ENCODE assay signal across 1 cellular context in the genomic region with DNA sequence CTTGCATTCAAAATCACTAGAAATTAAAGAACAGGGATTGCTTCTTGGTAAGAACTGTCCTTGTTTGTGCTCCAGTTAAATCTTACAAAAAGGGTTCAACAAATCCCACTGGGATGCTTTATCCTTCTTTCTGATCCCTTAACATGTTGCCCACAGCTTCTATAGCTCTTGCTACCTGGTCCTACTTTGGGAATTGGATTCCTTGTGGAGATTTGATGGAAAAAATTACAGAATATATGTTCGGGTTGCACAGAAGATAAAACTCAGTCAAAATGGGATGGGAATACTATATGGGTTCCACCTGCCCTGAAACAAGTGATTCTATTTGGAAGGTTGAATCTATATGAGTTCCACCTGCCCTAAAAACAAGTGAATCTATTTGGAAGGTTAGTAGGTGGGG.
TF ChIP-seq lines count a peak whose summit lies in the region.

A gene with protein sequence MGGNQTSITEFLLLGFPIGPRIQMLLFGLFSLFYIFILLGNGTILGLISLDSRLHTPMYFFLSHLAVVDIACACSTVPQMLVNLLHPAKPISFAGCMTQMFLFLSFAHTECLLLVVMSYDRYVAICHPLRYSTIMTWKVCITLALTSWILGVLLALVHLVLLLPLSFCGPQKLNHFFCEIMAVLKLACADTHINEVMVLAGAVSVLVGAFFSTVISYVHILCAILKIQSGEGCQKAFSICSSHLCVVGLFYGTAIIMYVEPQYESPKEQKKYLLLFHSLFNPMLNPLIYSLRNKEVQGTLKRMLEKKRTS (plus strand): TSS at position 301 of the 400 bp plus-strand sequence. CDS start 4,409 bp downstream, outside the sequence.

TF ChIP-seq in GM23338, 12 proteins besides CTCF, POLR2A, EP300 and RAD21 (continued from another document):
- TF ChIP-seq, protein P1, sequence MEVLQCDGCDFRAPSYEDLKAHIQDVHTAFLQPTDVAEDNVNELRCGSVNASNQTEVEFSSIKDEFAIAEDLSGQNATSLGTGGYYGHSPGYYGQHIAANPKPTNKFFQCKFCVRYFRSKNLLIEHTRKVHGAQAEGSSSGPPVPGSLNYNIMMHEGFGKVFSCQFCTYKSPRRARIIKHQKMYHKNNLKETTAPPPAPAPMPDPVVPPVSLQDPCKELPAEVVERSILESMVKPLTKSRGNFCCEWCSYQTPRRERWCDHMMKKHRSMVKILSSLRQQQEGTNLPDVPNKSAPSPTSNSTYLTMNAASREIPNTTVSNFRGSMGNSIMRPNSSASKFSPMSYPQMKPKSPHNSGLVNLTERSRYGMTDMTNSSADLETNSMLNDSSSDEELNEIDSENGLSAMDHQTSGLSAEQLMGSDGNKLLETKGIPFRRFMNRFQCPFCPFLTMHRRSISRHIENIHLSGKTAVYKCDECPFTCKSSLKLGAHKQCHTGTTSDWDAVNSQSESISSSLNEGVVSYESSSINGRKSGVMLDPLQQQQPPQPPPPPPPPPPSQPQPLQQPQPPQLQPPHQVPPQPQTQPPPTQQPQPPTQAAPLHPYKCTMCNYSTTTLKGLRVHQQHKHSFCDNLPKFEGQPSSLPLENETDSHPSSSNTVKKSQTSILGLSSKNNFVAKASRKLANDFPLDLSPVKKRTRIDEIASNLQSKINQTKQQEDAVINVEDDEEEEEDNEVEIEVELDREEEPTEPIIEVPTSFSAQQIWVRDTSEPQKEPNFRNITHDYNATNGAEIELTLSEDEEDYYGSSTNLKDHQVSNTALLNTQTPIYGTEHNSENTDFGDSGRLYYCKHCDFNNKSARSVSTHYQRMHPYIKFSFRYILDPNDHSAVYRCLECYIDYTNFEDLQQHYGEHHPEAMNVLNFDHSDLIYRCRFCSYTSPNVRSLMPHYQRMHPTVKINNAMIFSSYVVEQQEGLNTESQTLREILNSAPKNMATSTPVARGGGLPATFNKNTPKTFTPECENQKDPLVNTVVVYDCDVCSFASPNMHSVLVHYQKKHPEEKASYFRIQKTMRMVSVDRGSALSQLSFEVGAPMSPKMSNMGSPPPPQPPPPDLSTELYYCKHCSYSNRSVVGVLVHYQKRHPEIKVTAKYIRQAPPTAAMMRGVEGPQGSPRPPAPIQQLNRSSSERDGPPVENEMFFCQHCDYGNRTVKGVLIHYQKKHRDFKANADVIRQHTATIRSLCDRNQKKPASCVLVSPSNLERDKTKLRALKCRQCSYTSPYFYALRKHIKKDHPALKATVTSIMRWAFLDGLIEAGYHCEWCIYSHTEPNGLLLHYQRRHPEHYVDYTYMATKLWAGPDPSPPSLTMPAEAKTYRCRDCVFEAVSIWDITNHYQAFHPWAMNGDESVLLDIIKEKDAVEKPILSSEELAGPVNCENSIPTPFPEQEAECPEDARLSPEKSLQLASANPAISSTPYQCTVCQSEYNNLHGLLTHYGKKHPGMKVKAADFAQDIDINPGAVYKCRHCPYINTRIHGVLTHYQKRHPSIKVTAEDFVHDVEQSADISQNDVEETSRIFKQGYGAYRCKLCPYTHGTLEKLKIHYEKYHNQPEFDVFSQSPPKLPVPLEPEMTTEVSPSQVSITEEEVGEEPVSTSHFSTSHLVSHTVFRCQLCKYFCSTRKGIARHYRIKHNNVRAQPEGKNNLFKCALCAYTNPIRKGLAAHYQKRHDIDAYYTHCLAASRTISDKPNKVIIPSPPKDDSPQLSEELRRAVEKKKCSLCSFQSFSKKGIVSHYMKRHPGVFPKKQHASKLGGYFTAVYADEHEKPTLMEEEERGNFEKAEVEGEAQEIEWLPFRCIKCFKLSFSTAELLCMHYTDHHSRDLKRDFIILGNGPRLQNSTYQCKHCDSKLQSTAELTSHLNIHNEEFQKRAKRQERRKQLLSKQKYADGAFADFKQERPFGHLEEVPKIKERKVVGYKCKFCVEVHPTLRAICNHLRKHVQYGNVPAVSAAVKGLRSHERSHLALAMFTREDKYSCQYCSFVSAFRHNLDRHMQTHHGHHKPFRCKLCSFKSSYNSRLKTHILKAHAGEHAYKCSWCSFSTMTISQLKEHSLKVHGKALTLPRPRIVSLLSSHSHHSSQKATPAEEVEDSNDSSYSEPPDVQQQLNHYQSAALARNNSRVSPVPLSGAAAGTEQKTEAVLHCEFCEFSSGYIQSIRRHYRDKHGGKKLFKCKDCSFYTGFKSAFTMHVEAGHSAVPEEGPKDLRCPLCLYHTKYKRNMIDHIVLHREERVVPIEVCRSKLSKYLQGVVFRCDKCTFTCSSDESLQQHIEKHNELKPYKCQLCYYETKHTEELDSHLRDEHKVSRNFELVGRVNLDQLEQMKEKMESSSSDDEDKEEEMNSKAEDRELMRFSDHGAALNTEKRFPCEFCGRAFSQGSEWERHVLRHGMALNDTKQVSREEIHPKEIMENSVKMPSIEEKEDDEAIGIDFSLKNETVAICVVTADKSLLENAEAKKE (CRISPR knock-in tag; IDR thresholded peaks at IDR 0.05): no peak
- TF ChIP-seq NANOG (IDR thresholded peaks at IDR 0.05; ENCODE audit: borderline replicate concordance): no peak
- TF ChIP-seq EZH2 (IDR thresholded peaks at IDR 0.05; ENCODE audit: low read depth, unreplicated experiment): no peak
- TF ChIP-seq, protein P2, sequence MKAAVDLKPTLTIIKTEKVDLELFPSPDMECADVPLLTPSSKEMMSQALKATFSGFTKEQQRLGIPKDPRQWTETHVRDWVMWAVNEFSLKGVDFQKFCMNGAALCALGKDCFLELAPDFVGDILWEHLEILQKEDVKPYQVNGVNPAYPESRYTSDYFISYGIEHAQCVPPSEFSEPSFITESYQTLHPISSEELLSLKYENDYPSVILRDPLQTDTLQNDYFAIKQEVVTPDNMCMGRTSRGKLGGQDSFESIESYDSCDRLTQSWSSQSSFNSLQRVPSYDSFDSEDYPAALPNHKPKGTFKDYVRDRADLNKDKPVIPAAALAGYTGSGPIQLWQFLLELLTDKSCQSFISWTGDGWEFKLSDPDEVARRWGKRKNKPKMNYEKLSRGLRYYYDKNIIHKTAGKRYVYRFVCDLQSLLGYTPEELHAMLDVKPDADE (IDR thresholded peaks at IDR 0.05): no peak
- TF ChIP-seq, protein P3, sequence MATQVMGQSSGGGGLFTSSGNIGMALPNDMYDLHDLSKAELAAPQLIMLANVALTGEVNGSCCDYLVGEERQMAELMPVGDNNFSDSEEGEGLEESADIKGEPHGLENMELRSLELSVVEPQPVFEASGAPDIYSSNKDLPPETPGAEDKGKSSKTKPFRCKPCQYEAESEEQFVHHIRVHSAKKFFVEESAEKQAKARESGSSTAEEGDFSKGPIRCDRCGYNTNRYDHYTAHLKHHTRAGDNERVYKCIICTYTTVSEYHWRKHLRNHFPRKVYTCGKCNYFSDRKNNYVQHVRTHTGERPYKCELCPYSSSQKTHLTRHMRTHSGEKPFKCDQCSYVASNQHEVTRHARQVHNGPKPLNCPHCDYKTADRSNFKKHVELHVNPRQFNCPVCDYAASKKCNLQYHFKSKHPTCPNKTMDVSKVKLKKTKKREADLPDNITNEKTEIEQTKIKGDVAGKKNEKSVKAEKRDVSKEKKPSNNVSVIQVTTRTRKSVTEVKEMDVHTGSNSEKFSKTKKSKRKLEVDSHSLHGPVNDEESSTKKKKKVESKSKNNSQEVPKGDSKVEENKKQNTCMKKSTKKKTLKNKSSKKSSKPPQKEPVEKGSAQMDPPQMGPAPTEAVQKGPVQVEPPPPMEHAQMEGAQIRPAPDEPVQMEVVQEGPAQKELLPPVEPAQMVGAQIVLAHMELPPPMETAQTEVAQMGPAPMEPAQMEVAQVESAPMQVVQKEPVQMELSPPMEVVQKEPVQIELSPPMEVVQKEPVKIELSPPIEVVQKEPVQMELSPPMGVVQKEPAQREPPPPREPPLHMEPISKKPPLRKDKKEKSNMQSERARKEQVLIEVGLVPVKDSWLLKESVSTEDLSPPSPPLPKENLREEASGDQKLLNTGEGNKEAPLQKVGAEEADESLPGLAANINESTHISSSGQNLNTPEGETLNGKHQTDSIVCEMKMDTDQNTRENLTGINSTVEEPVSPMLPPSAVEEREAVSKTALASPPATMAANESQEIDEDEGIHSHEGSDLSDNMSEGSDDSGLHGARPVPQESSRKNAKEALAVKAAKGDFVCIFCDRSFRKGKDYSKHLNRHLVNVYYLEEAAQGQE (IDR thresholded peaks at IDR 0.05; ENCODE audit: unreplicated experiment): no peak
- TF ChIP-seq CREB1 (CRISPR knock-in tag; IDR thresholded peaks at IDR 0.05; ENCODE audit: low read depth): no peak
- TF ChIP-seq ZNF331 (CRISPR knock-in tag; IDR thresholded peaks at IDR 0.05; ENCODE audit: low read depth): no peak
